Comparison of ENCODE assay signal across 2 cellular contexts in genomic region chr2:64626146-64626809, GRCh38.
TF ChIP-seq lines count a peak whose summit lies in the region.

No MANE protein-coding gene starts in this region.

TF ChIP-seq in HEK293, 187 proteins besides CTCF, POLR2A, EP300 and RAD21:
- TF ChIP-seq ZNF24 (tag by site-specific recombination; IDR thresholded peaks at IDR 0.05): no peak
- peak; percentile 80 for TF ChIP-seq SCRT1 (tag by site-specific recombination; IDR thresholded peaks at IDR 0.05; ENCODE audit: borderline replicate concordance)
- TF ChIP-seq SCRT2 (tag by site-specific recombination; IDR thresholded peaks at IDR 0.05): peak; percentile 90
TF ChIP-seq in HEK293: peak in this region for 2.

TF ChIP-seq in endothelial cell of umbilical vein, 7 proteins besides CTCF, POLR2A, EP300 and RAD21:
- TF ChIP-seq JUN (IDR thresholded peaks at IDR 0.05; ENCODE audit: borderline replicate concordance, insufficient read depth, insufficient read length, low read depth): no peak
- TF ChIP-seq, protein P1, sequence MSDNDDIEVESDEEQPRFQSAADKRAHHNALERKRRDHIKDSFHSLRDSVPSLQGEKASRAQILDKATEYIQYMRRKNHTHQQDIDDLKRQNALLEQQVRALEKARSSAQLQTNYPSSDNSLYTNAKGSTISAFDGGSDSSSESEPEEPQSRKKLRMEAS (IDR thresholded peaks at IDR 0.05; ENCODE audit: insufficient read depth, insufficient read length): no peak
- TF ChIP-seq GATA2 (IDR thresholded peaks at IDR 0.05; ENCODE audit: insufficient read depth, insufficient read length, low read depth, low read length): no peak
- TF ChIP-seq MYC (IDR thresholded peaks at IDR 0.05; ENCODE audit: low read depth, low read length): no peak
- no peak for TF ChIP-seq FOS (IDR thresholded peaks at IDR 0.05; ENCODE audit: borderline replicate concordance, insufficient read depth, low read length)
- TF ChIP-seq POLR2AphosphoS5 (IDR thresholded peaks at IDR 0.05; ENCODE audit: insufficient read depth, low read depth, low read length): no peak
- TF ChIP-seq EZH2 (IDR thresholded peaks at IDR 0.05; ENCODE audit: borderline replicate concordance, low read depth, low read length, severe bottlenecking): no peak
TF ChIP-seq in endothelial cell of umbilical vein: peak in this region for 0.
